ENCODE assay signal across 18 cellular contexts in genomic region chr16:70258065-70258464, GRCh38.
"Had no signal": no experiment of that assay in that cellular context is flagged by ENCODE, and none has a peak within 500 bp of the region (broad histone marks: within the 10 kb centered on the region; RNA-seq: fewer than 3 reads in every experiment).

No MANE protein-coding gene starts in this region.

- H2AFZ ChIP-seq: neural progenitor cell had no signal

- H3K4me3 ChIP-seq: mucosa of descending colon, neural progenitor cell, pancreas, smooth muscle cell, stomach had no signal

- H3K27me3 ChIP-seq: neural progenitor cell, pancreas, stomach had no signal

- H3K27ac ChIP-seq: neural progenitor cell, pancreas, stomach had no signal

- ATAC-seq: activated T-helper 17 cell treated with anti-CD3 and anti-CD28 coated beads, Interleukin-2, amount 50 U/mL, for 72 hours; esophagus mucosa; mucosa of descending colon; pancreas; sciatic nerve; T-cell had no signal

- H3K9me3 ChIP-seq: mucosa of descending colon, pancreas, stomach had no signal

- H3K4me1 ChIP-seq: neural progenitor cell, pancreas, stomach had no signal

- H3K4me2 ChIP-seq: neural progenitor cell, smooth muscle cell had no signal

- H3K9ac ChIP-seq: neural progenitor cell had no signal

- DNase-seq: activated CD4-positive, alpha-beta T cell treated with anti-CD3 and anti-CD28 coated beads, Interleukin-2, amount 50 U/mL, for 1 hour; activated naive CD4-positive, alpha-beta T cell treated with anti-CD3 and anti-CD28 coated beads for 36 hours; caudate nucleus; immature natural killer cell; kidney glomerular epithelial cell; mucosa of descending colon; naive B cell; stimulated activated CD4-positive, alpha-beta T cell treated with anti-CD3 and anti-CD28 coated beads, Interleukin-4, amount 100 ng/mL, for 1 hour; stomach; T-cell; T-helper 9 cell had no signal

- FAIRE-seq: colon, pancreas had no signal
